Comparison of ENCODE assay signal across 15 cellular contexts in the genomic region with DNA sequence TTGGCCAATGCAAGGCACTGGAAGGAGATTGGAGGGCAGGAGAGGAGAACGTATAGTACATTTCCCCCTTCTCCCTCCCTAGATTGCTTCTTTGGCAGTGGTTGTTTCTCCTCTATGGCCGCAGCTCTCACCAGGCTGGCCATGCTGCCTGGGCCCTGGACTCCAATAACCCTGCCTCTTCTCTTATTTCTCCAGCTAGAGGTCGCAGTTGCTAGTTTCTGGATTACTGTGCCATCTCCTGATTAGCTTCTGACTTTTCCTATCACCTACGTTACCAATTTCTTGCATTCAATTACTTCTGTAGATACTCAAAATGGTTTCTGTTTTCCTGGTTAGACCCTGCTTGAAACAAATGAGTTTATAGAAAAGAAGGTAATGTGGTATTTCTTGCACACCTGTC. TPM values are rescaled to one million over a fixed set of nuclear protein-coding genes. Genes with fewer than 3 reads are reported as not detected.
DNase-seq lines count a peak whose midpoint lies in the region; ATAC-seq, FAIRE-seq and TF ChIP-seq lines count a peak whose summit lies in the region.
"Had no signal": no experiment of that assay in that cellular context is flagged by ENCODE, and none has a peak within 500 bp of the region (broad histone marks: within the 10 kb centered on the region; RNA-seq: fewer than 3 reads in every experiment).

No MANE protein-coding gene starts in this region.

- H3K9me3 ChIP-seq in GM12878 (replicated peaks; ENCODE audit: control insufficient read depth, insufficient read depth, low read length): no peaks in the 10 kb centered on the region
- H3K9me3 ChIP-seq: HAP-1 had no signal

- no peak overlapping the region for H2AFZ ChIP-seq in GM12878 (ENCODE audit: control insufficient read depth, low read depth, low read length)

- H3K9ac ChIP-seq in GM12878 (ENCODE audit: control insufficient read depth, insufficient read depth, low read length): no peak overlapping the region

- peak; percentile 16 to 50 (median 43); a peak in 3 of 6 replicates for TF ChIP-seq CTCF in GM12878 (IDR thresholded peaks at IDR 0.05 in 2 of 3, conservative IDR thresholded peaks at IDR 0.05 in 1 of 3; ENCODE audit: control insufficient read depth in 2 of 3, extremely low read depth in 1 of 3, insufficient read depth in 1 of 3, low read depth in 3 of 3, low read length in 3 of 3)

- peak; percentile 43 for TF ChIP-seq RAD21 in GM12878 (IDR thresholded peaks at IDR 0.05; ENCODE audit: insufficient read depth, low read depth, low read length)

- FAIRE-seq in GM12892 (lab: Jason Lieb, UNC): peak; percentile 5
- FAIRE-seq in GM12878 (lab: Jason Lieb, UNC): peak; percentile 62
- FAIRE-seq: HTR-8/SVneo had no signal

- no peaks in the 10 kb centered on the region; the same call in 1 of the 2 replicates for H3K4me1 ChIP-seq in GM12878 (ENCODE audit: control insufficient read depth, insufficient read depth, low read length)

- ATAC-seq in GM12878: no peak
- ATAC-seq in HG03039 (IDR thresholded peaks at IDR 0.05; ENCODE audit: unreplicated experiment): no peak
- no peak for ATAC-seq in GM21786 (IDR thresholded peaks at IDR 0.05; ENCODE audit: unreplicated experiment)
- ATAC-seq in GM19455 (IDR thresholded peaks at IDR 0.05; ENCODE audit: unreplicated experiment): no peak
- ATAC-seq: effector memory CD8-positive, alpha-beta T cell had no signal

- TF ChIP-seq EP300 in GM12878 (IDR thresholded peaks at IDR 0.05; ENCODE audit: borderline replicate concordance in 1 of 2, control insufficient read depth in 1 of 2, low read depth in 2 of 2, low read length in 2 of 2): no peak

- CTCF ChIA-PET in GM12878 (lab: Yijun Ruan, JAX): interaction anchor here (0.6 to 7.7 kb wide), 25 partner anchors 12 to 575 kb away, joined by 3 to 77 read pairs (median 5); no protein-coding TSS in a partner anchor

- no peak overlapping the region for H3K27ac ChIP-seq in GM12878 (ENCODE audit: control insufficient read depth, insufficient read depth)

- H3K4me3 ChIP-seq in GM12878: no peak overlapping the region
- H3K4me3 ChIP-seq: HAP-1 had no signal

- TF ChIP-seq POLR2A in GM12892 (IDR thresholded peaks at IDR 0.05; ENCODE audit: low read depth, low read length): no peak
- TF ChIP-seq POLR2A in GM12878 (IDR thresholded peaks at IDR 0.05; ENCODE audit: low read depth, low read length): no peak
- no peak for TF ChIP-seq POLR2A in erythroblast (IDR thresholded peaks at IDR 0.05; ENCODE audit: low read length)

- SMC1A ChIA-PET in GM12878 (lab: Charles Lee; ENCODE audit: uncharacterized antibody, unreplicated experiment): interaction anchor here (0.6 to 9.1 kb wide), 18 partner anchors 10 to 221 kb away, joined by 3 to 64 read pairs (median 4); no protein-coding TSS in a partner anchor

- H3K36me3 ChIP-seq in GM12878 (ENCODE audit: control insufficient read depth in 2 of 2, insufficient read depth in 2 of 2, low read length in 1 of 2): no peaks in the 10 kb centered on the region
- H3K36me3 ChIP-seq: HAP-1 had no signal

- intact Hi-C loops in GM12878 (cut with micrococcal nuclease; ENCODE audit: unreplicated experiment): loop anchor here (1.0 kb wide), 1 partner anchor 219 kb away; no protein-coding TSS in a partner anchor

- WGBS in GM12878 (ENCODE audit: insufficient coverage, insufficient replicate concordance, low lambda C conversion rate, missing lambda C conversion rate): 57% methylated on average over 4 of the region's 4 CpGs

- no peaks in the 10 kb centered on the region for H4K20me1 ChIP-seq in GM12878 (ENCODE audit: control insufficient read depth, insufficient read depth)

- POLR2A ChIA-PET in GM12878 (lab: Charles Lee): interaction anchor here (1.2 kb wide), 1 partner anchor 219 kb away, joined by 3 read pairs; no protein-coding TSS in a partner anchor

- H3K79me2 ChIP-seq in GM12878 (ENCODE audit: control insufficient read depth, insufficient read depth, low read length): peaks cover 18% of the 10 kb centered on the region

- in situ Hi-C loops in GM12878 (cut with MboI): no loop called here

- no peak overlapping the region for H3K4me2 ChIP-seq in GM12878 (ENCODE audit: control insufficient read depth, insufficient read depth)

- BruUV-seq in GM12878 (replicated peaks; lab: Mats Ljungman, UMichigan): no TSS peak

- peak; percentile 21 for DNase-seq in Ammon's horn (ENCODE audit: low spot score)
- DNase-seq in GM12892 (ENCODE audit: insufficient read length): no peak
- DNase-seq in GM12878 (ENCODE audit: low read depth, low spot score): no peak
- peak; percentile 18 to 21 for DNase-seq in lung microvascular endothelial cell (ENCODE audit: low read depth in 2 of 2)
- DNase-seq in erythroblast (lab: John Stamatoyannopoulos, UW): no peak
- DNase-seq: amniotic stem cell; effector memory CD8-positive, alpha-beta T cell; mammary epithelial cell; NCI-H1417; NCI-H510A treated with DMSO at 0.1 percent for 48 hours had no signal

- RAD21 ChIA-PET in GM12878 (lab: Charles Lee; ENCODE audit: unreplicated experiment): interaction anchor here (0.7 to 3.3 kb wide), 6 partner anchors 14 to 219 kb away, joined by 3 to 21 read pairs (median 5); no protein-coding TSS in a partner anchor

- no peaks in the 10 kb centered on the region for H3K27me3 ChIP-seq in GM12878 (replicated peaks in 1 of 2; ENCODE audit: control insufficient read depth in 2 of 2, insufficient read depth in 2 of 2, low read length in 1 of 2)

TF ChIP-seq in GM12878, 131 proteins besides CTCF, POLR2A, EP300 and RAD21:
- TF ChIP-seq CHD1 (IDR thresholded peaks at IDR 0.05; ENCODE audit: low read depth, low read length) (no peak), YY1 (IDR thresholded peaks at IDR 0.05; ENCODE audit: low read depth, low read length) (no peak), FOXK2 (IDR thresholded peaks at IDR 0.05) (no peak), SMC3 (IDR thresholded peaks at IDR 0.05; ENCODE audit: borderline replicate concordance, low read length) (peak; percentile 42; the same call in 1 of the 2 replicates)

RNA-seq across cellular contexts. Expression of a gene that starts 2.4 kb away (rescaled TPM):
- 9.9 TPM for polyA plus RNA-seq in GM12892 (2012; ENCODE audit: missing spikeins)
- 7.2 and 7.3 TPM in 2 replicates for total RNA-seq in GM12878 (2013; cell fraction: nucleolus; rRNA removed)
- 9.4 and 9.9 TPM in 2 replicates for total RNA-seq in GM12878 (2014; rRNA removed)
- 10.2 and 10.6 TPM in 2 replicates for total RNA-seq in GM12878 (2014; rRNA removed; fragmentation: Illumina TruSeq; extraction: Trizol)
- 11.0 and 11.1 TPM in 2 replicates for total RNA-seq in GM12878 (2021)
- 3.4 TPM for polyA plus RNA-seq in GM12878 (2011; ENCODE audit: low read depth)
- 11.3 and 12.3 TPM in 2 replicates for polyA plus RNA-seq in GM12878 (2011; rRNA removed)
- 6.1 and 6.3 TPM in 2 replicates for polyA plus RNA-seq in GM12878 (2011; cell fraction: cytosol; rRNA removed)
- polyA plus RNA-seq in GM12878 (2011; cell fraction: nucleus; rRNA removed): 7.3 and 9.6 TPM in 2 replicates
- polyA plus RNA-seq in GM12878 (2012): 5.0 and 6.3 TPM in 2 replicates
- 11.1 and 11.2 TPM in 2 replicates for polyA plus RNA-seq in GM12878 (2014; fragmentation: Illumina TruSeq; extraction: Trizol)
- 1 to 10 TPM; 2.1 to 3.8 TPM for polyA plus RNA-seq in GM12878 (2014; fragmentation: Nextera tagmentation; extraction: Ambion mirVana)
- 8.5 and 9.2 TPM in 2 replicates for polyA plus RNA-seq in GM12878 (2014; rRNA removed)
- 10 to 100 TPM; 15.5 to 16.1 TPM for polyA plus RNA-seq in GM12878 (2016; fragmentation: Nextera tagmentation; extraction: Ambion mirVana)
- polyA minus RNA-seq in GM12878 (2011; rRNA and poly(A)+ RNA removed): 9.7 and 11.3 TPM in 2 replicates
- polyA minus RNA-seq in GM12878 (2011; cell fraction: cytosol; rRNA and poly(A)+ RNA removed): 4.3 and 4.4 TPM in 2 replicates
- 3.9 and 7.2 TPM in 2 replicates for polyA minus RNA-seq in GM12878 (2011; cell fraction: nucleus; rRNA and poly(A)+ RNA removed)
- 3.7 and 7.1 TPM in 2 replicates for total RNA-seq in lung microvascular endothelial cell

Comparison
In these comparisons a context has a peak if more than half of its experiments do, and no peak if none do; other contexts are left out.
1. DNase-seq: peak in Ammon's horn (single experiment) and lung microvascular endothelial cell (2 of 2); none in GM12892 (single experiment), GM12878 (single experiment) and erythroblast (0 of 2).